Comparison of ENCODE assay signal across 8 cellular contexts in genomic region chr19:8569066-8569761, GRCh38. TPM values are rescaled to one million over a fixed set of nuclear protein-coding genes. Genes with fewer than 3 reads are reported as not detected.
DNase-seq lines count a peak whose midpoint lies in the region; ATAC-seq lines count a peak whose summit lies in the region.

No MANE protein-coding gene starts in this region.

- no peaks in the 10 kb centered on the region for H3K36me3 ChIP-seq in aorta (ENCODE audit: control insufficient read depth in 1 of 2, insufficient read depth in 2 of 2, low read length in 1 of 2)

- DNase-seq in T-helper 2 cell (peak in 4 of 5 experiments; percentile 35 to 98 (median 64)), astrocyte of the hippocampus (ENCODE audit: low read depth, low spot score) (peak; percentile 94), medulla oblongata (ENCODE audit: extremely low spot score) (peak; percentile 76), aorta (peak in 1 of 2 donors; percentile 74), ecto neural progenitor cell (ENCODE audit: low spot score) (no peak)

- intact Hi-C loops in aorta (cut with DNase I): no loop called here

- WGBS in aorta, 2 donors: 67 to 71% methylated on average over 5 of the region's 5 CpGs

- no peak overlapping the region for H3K27ac ChIP-seq in aorta (ENCODE audit: low read depth in 1 of 2, low read length in 2 of 2)

- no peaks in the 10 kb centered on the region for H3K9me3 ChIP-seq in aorta (ENCODE audit: control insufficient read depth, low read length)

- ATAC-seq in GM18870 (IDR thresholded peaks at IDR 0.05; ENCODE audit: unreplicated experiment): peak; percentile 63
- peak; percentile 76 for ATAC-seq in HG03280 (IDR thresholded peaks at IDR 0.05; ENCODE audit: unreplicated experiment)
- ATAC-seq in aorta (ENCODE audit: low FRiP score): peak; percentile 62
- no peak for ATAC-seq in HG03378 (IDR thresholded peaks at IDR 0.05; ENCODE audit: unreplicated experiment)

- no peak overlapping the region for H3K4me3 ChIP-seq in aorta (ENCODE audit: low read length in 2 of 2)

- no peaks in the 10 kb centered on the region for H3K4me1 ChIP-seq in aorta (ENCODE audit: control insufficient read depth in 1 of 2, insufficient read depth in 2 of 2, low read length in 2 of 2)

- no peaks in the 10 kb centered on the region for H3K27me3 ChIP-seq in aorta (ENCODE audit: control insufficient read depth in 1 of 2, insufficient read depth in 2 of 2, low read length in 1 of 2)

RNA-seq across cellular contexts. Expression of gene MYO1F, which starts 8.0 kb away (rescaled TPM):
- 10 to 100 TPM; 30.3 to 63.8 TPM for total RNA-seq in aorta
- 10 to 100 TPM in 1 of 2 donors, 1 to 10 TPM in 1; 2.1 to 10.0 TPM for polyA plus RNA-seq in aorta

RNA-seq across cellular contexts. Expression of gene ADAMTS10, which starts 41.3 kb away (rescaled TPM):
- total RNA-seq in aorta: 100 to 1,000 TPM in 1 of 2 donors, 10 to 100 TPM in 1; 58.1 to 188 TPM
- 100 to 1,000 TPM in 1 of 2 donors, 10 to 100 TPM in 1; 18.8 to 264 TPM for polyA plus RNA-seq in aorta

RNA-seq across cellular contexts. Expression of gene ZNF414, which starts 55.2 kb away (rescaled TPM):
- 10 to 100 TPM; 16.4 to 17.7 TPM for total RNA-seq in aorta
- 10 to 100 TPM in 1 of 2 donors, 1 to 10 TPM in 1; 4.0 to 33.0 TPM for polyA plus RNA-seq in aorta
